ENCODE assay signal across 4 cellular contexts in genomic region chr19:5847846-5848245, GRCh38. TPM values are rescaled to one million over a fixed set of nuclear protein-coding genes. Genes with fewer than 3 reads are reported as not detected.
"Had no signal": no experiment of that assay in that cellular context is flagged by ENCODE, and none has a peak within 500 bp of the region (broad histone marks: within the 10 kb centered on the region; RNA-seq: fewer than 3 reads in every experiment).

No MANE protein-coding gene starts in this region.

RNA-seq across cellular contexts. Expression of gene FUT3, which starts 3.4 kb away (rescaled TPM):
- total RNA-seq: HT1080, IMR-90, M059J had no signal
- polyA plus RNA-seq: IMR-90 had no signal

RNA-seq across cellular contexts. Expression of gene FUT6, which starts 8.3 kb away (rescaled TPM):
- total RNA-seq: HT1080, IMR-90, M059J had no signal
- polyA plus RNA-seq: IMR-90 had no signal

RNA-seq across cellular contexts. Expression of gene FUT5, which starts 22.5 kb away (rescaled TPM):
- total RNA-seq: HepG2, HT1080, IMR-90, M059J had no signal
- polyA plus RNA-seq: IMR-90 had no signal
